17 cellular contexts compared by ENCODE assay signal in genomic region chr1:212089560-212090163, GRCh38. TPM values are rescaled to one million over a fixed set of nuclear protein-coding genes. Genes with fewer than 3 reads are reported as not detected.
DNase-seq lines count a peak whose midpoint lies in the region; ATAC-seq and TF ChIP-seq lines count a peak whose summit lies in the region.
"Had no signal": no experiment of that assay in that cellular context is flagged by ENCODE, and none has a peak within 500 bp of the region (broad histone marks: within the 10 kb centered on the region; RNA-seq: fewer than 3 reads in every experiment).

No MANE protein-coding gene starts in this region.

- intact Hi-C loops in left ventricle myocardium inferior (cut with micrococcal nuclease): no loop called here
- intact Hi-C loops in heart right ventricle (cut with DNase I): loop anchor here in 1 of 10 donors (5.0 kb wide), 1 partner anchor 73 kb away; no protein-coding TSS in a partner anchor
- intact Hi-C loops in colonic mucosa (cut with DNase I): no loop called here
- intact Hi-C loops in tibial artery (cut with DNase I; ENCODE audit: low total_unique reads): no loop called here

- no peak for TF ChIP-seq CTCF in left ventricle myocardium inferior (IDR thresholded peaks at IDR 0.05; ENCODE audit: borderline replicate concordance)
- no peak for TF ChIP-seq CTCF in heart right ventricle (IDR thresholded peaks at IDR 0.05)
- no peak for TF ChIP-seq CTCF in colonic mucosa (IDR thresholded peaks at IDR 0.05)
- no peak for TF ChIP-seq CTCF in tibial artery (IDR thresholded peaks at IDR 0.05)

- H3K27ac ChIP-seq in left ventricle myocardium inferior (replicated peaks) (peak overlapping the region; percentile 85), heart right ventricle (peak overlapping the region in 3 of 10 donors; percentile 11 to 78 (median 24)), colonic mucosa (peak overlapping the region; percentile 58), thymus (ENCODE audit: low read depth) (peak overlapping the region; percentile 65), tibial artery (no peak overlapping the region), substantia nigra (ENCODE audit: low read depth, low read length, poor library complexity, severe bottlenecking) (no peak overlapping the region)
- H3K27ac ChIP-seq: coronary artery had no signal

- H3K9me3 ChIP-seq in left ventricle myocardium inferior (replicated peaks) (peaks cover 7% of the 10 kb centered on the region), heart right ventricle (peaks cover 0 to 19% (median 0%) of the 10 kb centered on the region in 11 donors), colonic mucosa (no peaks in the 10 kb centered on the region), thymus (ENCODE audit: control insufficient read depth) (no peaks in the 10 kb centered on the region), tibial artery (no peaks in the 10 kb centered on the region)
- H3K9me3 ChIP-seq: right atrium auricular region had no signal

- H3K4me3 ChIP-seq in left ventricle myocardium inferior: no peak overlapping the region
- no peak overlapping the region for H3K4me3 ChIP-seq in heart right ventricle
- no peak overlapping the region for H3K4me3 ChIP-seq in colonic mucosa
- H3K4me3 ChIP-seq in thymus (ENCODE audit: low read length): no peak overlapping the region
- no peak overlapping the region for H3K4me3 ChIP-seq in tibial artery
- H3K4me3 ChIP-seq: coronary artery, GM23338, right atrium auricular region had no signal

- H3K4me1 ChIP-seq in left ventricle myocardium inferior (peaks cover 31% of the 10 kb centered on the region), heart right ventricle (peaks cover 0 to 35% (median 20%) of the 10 kb centered on the region in 9 donors), colonic mucosa (peaks cover 12% of the 10 kb centered on the region), thymus (ENCODE audit: control insufficient read depth, insufficient read depth, low read length) (peaks cover 3% of the 10 kb centered on the region), tibial artery (no peaks in the 10 kb centered on the region)

- H3K36me3 ChIP-seq in left ventricle myocardium inferior: no peaks in the 10 kb centered on the region
- peaks cover 0 to 7% (median 0%) of the 10 kb centered on the region in 9 donors for H3K36me3 ChIP-seq in heart right ventricle
- no peaks in the 10 kb centered on the region for H3K36me3 ChIP-seq in colonic mucosa
- no peaks in the 10 kb centered on the region for H3K36me3 ChIP-seq in thymus (ENCODE audit: control insufficient read depth, insufficient read depth)
- no peaks in the 10 kb centered on the region for H3K36me3 ChIP-seq in tibial artery
- H3K36me3 ChIP-seq: right atrium auricular region had no signal

- H3K27me3 ChIP-seq in left ventricle myocardium inferior (ENCODE audit: low read depth) (no peaks in the 10 kb centered on the region), heart right ventricle (no peaks in the 10 kb centered on the region), colonic mucosa (no peaks in the 10 kb centered on the region), thymus (ENCODE audit: control insufficient read depth, insufficient read depth) (no peaks in the 10 kb centered on the region), tibial artery (no peaks in the 10 kb centered on the region)
- H3K27me3 ChIP-seq: right atrium auricular region had no signal

- 54 to 66% methylated on average over 3 of the region's 3 CpGs for WGBS in heart right ventricle, 2 donors
- WGBS in thymus: 77% methylated on average over 3 of the region's 3 CpGs

- DNase-seq in left ventricle myocardium inferior: no peak
- no peak for DNase-seq in heart right ventricle
- peak; percentile 63 for DNase-seq in MV-4-11 (lab: John Stamatoyannopoulos, UW)
- DNase-seq in colonic mucosa: no peak
- DNase-seq in tibial artery: no peak
- DNase-seq in DMS114 treated with DMSO at 0.1 percent for 48 hours (lab: John Stamatoyannopoulos, UW; ENCODE audit: unreplicated experiment): no peak
- no peak for DNase-seq in substantia nigra (lab: John Stamatoyannopoulos, UW)
- DNase-seq: activated CD4-positive, CD25-positive, alpha-beta regulatory T cell treated with anti-CD3 and anti-CD28 coated beads, Interleukin-2, amount 50 U/mL, for 72 hours; activated naive CD4-positive, alpha-beta T cell treated with anti-CD3 and anti-CD28 coated beads for 36 hours; foreskin melanocyte; NCI-H1417 treated with DMSO at 0.1 percent for 48 hours; NCI-H2171 treated with DMSO at 0.1 percent for 48 hours; occipital lobe had no signal

- ATAC-seq in heart right ventricle: no peak
- ATAC-seq: GM23338 had no signal

- no peak overlapping the region for H3K9ac ChIP-seq in colonic mucosa (ENCODE audit: low read depth in 2 of 2, low read length in 2 of 2)

RNA-seq across cellular contexts. Expression of gene DTL, which starts 54.1 kb away (rescaled TPM):
- total RNA-seq in left ventricle myocardium inferior: 0.30 TPM
- 1 to 10 TPM in 2 of 10 donors, under 1 TPM in 8; 0.18 to 3.0 (median 0.58) TPM for total RNA-seq in heart right ventricle
- polyA plus RNA-seq in heart right ventricle: under 1 TPM; 0.07 to 0.35 TPM
- 10 to 100 TPM in 1 of 2 donors, 1 to 10 TPM in 1; 5.2 to 19.9 TPM for total RNA-seq in colonic mucosa
- 0.71 TPM for polyA plus RNA-seq in thymus

RNA-seq across cellular contexts. Expression of gene INTS7, which starts 54.3 kb away (rescaled TPM):
- 9.5 TPM for total RNA-seq in left ventricle myocardium inferior
- 10 to 100 TPM in 3 of 10 donors, 1 to 10 TPM in 7; 6.6 to 11.6 (median 9.0) TPM for total RNA-seq in heart right ventricle
- polyA plus RNA-seq in heart right ventricle: 1 to 10 TPM; 4.4 to 6.4 TPM
- total RNA-seq in colonic mucosa: 10 to 100 TPM; 11.0 to 18.5 TPM
- polyA plus RNA-seq in thymus: 9.7 TPM

Comparison
In these comparisons a context has a peak if more than half of its experiments do, and no peak if none do; other contexts are left out.
1. H3K27ac ChIP-seq: peak in left ventricle myocardium inferior (single experiment), colonic mucosa (single experiment) and thymus (single experiment); none in tibial artery (0 of 2) and substantia nigra (single experiment).